In genomic region chr12:15631007-15631715, GRCh38 we compare ENCODE assay signal across 14 cellular contexts.
A peak's percentile ranks its signal among the peaks of the same experiment; 100 is the strongest.
DNase-seq lines count a peak whose midpoint lies in the region; ATAC-seq and TF ChIP-seq lines count a peak whose summit lies in the region.
"Had no signal": no experiment of that assay in that cellular context is flagged by ENCODE, and none has a peak within 500 bp of the region (broad histone marks: within the 10 kb centered on the region; RNA-seq: fewer than 3 reads in every experiment).

No MANE protein-coding gene starts in this region.

- H3K27me3 ChIP-seq in ascending aorta (no peaks in the 10 kb centered on the region), mesendoderm (ENCODE audit: insufficient read depth, low read length, poor library complexity) (no peaks in the 10 kb centered on the region), upper lobe of left lung (no peaks in the 10 kb centered on the region)

- no peaks in the 10 kb centered on the region for H3K79me1 ChIP-seq in mesendoderm (ENCODE audit: low read length)

- H2BK15ac ChIP-seq in mesendoderm (replicated peaks; ENCODE audit: low read depth), result no peak overlapping the region

- H3K9me3 ChIP-seq in ascending aorta, result no peaks in the 10 kb centered on the region
- no peaks in the 10 kb centered on the region for H3K9me3 ChIP-seq in upper lobe of left lung
- H3K9me3 ChIP-seq: prostate gland had no signal

- H2BK5ac ChIP-seq in mesendoderm (ENCODE audit: low read length), result no peak overlapping the region

- TF ChIP-seq CTCF in ascending aorta (IDR thresholded peaks at IDR 0.05), result no peak
- no peak for TF ChIP-seq CTCF in upper lobe of left lung (IDR thresholded peaks at IDR 0.05)

- H3K4me1 ChIP-seq in ascending aorta (peaks cover 10 to 45% of the 10 kb centered on the region in 2 donors), mesendoderm (ENCODE audit: control insufficient read depth, low read depth, low read length) (peaks cover 9% of the 10 kb centered on the region), upper lobe of left lung (peaks cover 6 to 23% (median 21%) of the 10 kb centered on the region in 4 donors)
- H3K4me1 ChIP-seq: prostate gland had no signal

- H2AK5ac ChIP-seq in mesendoderm (ENCODE audit: low read length), result peak overlapping the region; percentile 74

- no CpG with 5 or more reads among the region's 6 CpGs for WGBS in mesendoderm (ENCODE audit: extremely low coverage, insufficient coverage, low lambda C conversion rate)
- WGBS in upper lobe of left lung, 2 donors, result 64 to 77% methylated on average over 6 of the region's 6 CpGs

- ATAC-seq in upper lobe of left lung (ENCODE audit: low FRiP score in 2 of 2), result no peak
- no peak for ATAC-seq in GM19351 (IDR thresholded peaks at IDR 0.05; ENCODE audit: unreplicated experiment)
- no peak for ATAC-seq in HG02642 (IDR thresholded peaks at IDR 0.05; ENCODE audit: poor library complexity, unreplicated experiment)

- intact Hi-C loops in ascending aorta (cut with DNase I), result no loop called here

- H3K23ac ChIP-seq in mesendoderm (ENCODE audit: low read length), result no peak overlapping the region

- peak overlapping the region; percentile 22 for H3K18ac ChIP-seq in mesendoderm (ENCODE audit: low read length)

- no peak overlapping the region for H3K9ac ChIP-seq in mesendoderm (ENCODE audit: low read length)

- no peak overlapping the region for H3K4me2 ChIP-seq in mesendoderm (ENCODE audit: low read length)

- no peak overlapping the region for H4K5ac ChIP-seq in mesendoderm (ENCODE audit: low read length)

- no peak overlapping the region for H2BK120ac ChIP-seq in mesendoderm (ENCODE audit: low read depth, low read length)

- H3K36me3 ChIP-seq in ascending aorta (peaks cover 0 to 15% of the 10 kb centered on the region in 2 donors), mesendoderm (ENCODE audit: control insufficient read depth, insufficient read depth, low read length) (no peaks in the 10 kb centered on the region), upper lobe of left lung (peaks cover 0 to 4% (median 0%) of the 10 kb centered on the region in 4 donors)
- H3K36me3 ChIP-seq: prostate gland had no signal

- TF ChIP-seq POLR2A in upper lobe of left lung (IDR thresholded peaks at IDR 0.05), result no peak

- no peak overlapping the region for H3K4ac ChIP-seq in mesendoderm (ENCODE audit: low read depth, low read length)

- TF ChIP-seq EP300 in upper lobe of left lung (IDR thresholded peaks at IDR 0.05), result no peak

- peak overlapping the region; percentile 68 to 95 for H3K27ac ChIP-seq in ascending aorta
- no peak overlapping the region for H3K27ac ChIP-seq in mesendoderm (ENCODE audit: low read depth, low read length)
- H3K27ac ChIP-seq in upper lobe of left lung, result peak overlapping the region in 3 of 4 donors; percentile 2 to 13 (median 9)
- H3K27ac ChIP-seq: prostate gland had no signal

- H3K4me3 ChIP-seq in ascending aorta, result no peak overlapping the region
- no peak overlapping the region for H3K4me3 ChIP-seq in mesendoderm (ENCODE audit: low read length)
- no peak overlapping the region for H3K4me3 ChIP-seq in upper lobe of left lung
- H3K4me3 ChIP-seq: prostate gland had no signal

- no peak overlapping the region for H3K56ac ChIP-seq in mesendoderm (ENCODE audit: low read length)

- H4K8ac ChIP-seq in mesendoderm (ENCODE audit: low read depth, low read length), result no peak overlapping the region

- H3K79me2 ChIP-seq in mesendoderm (ENCODE audit: control insufficient read depth, insufficient read depth, low read length), result no peaks in the 10 kb centered on the region

- DNase-seq in NCI-H146 (lab: John Stamatoyannopoulos, UW), result peak; percentile 31
- DNase-seq in NCI-H146 treated with DMSO at 0.1 percent for 48 hours (lab: John Stamatoyannopoulos, UW; ENCODE audit: unreplicated experiment), result no peak
- no peak for DNase-seq in ascending aorta (ENCODE audit: low spot score in 2 of 2)
- DNase-seq in mesendoderm, result no peak
- DNase-seq in upper lobe of left lung, result no peak
- DNase-seq in NCI-H2196 (lab: John Stamatoyannopoulos, UW; ENCODE audit: unreplicated experiment), result no peak
- DNase-seq: 8988T; activated T-cell treated with anti-CD3 and anti-CD28 coated beads for 4 hours; effector CD4-positive, alpha-beta T cell; head of caudate nucleus; NCI-H187 had no signal
